ENCODE assay signal across 9 cellular contexts in the genomic region with DNA sequence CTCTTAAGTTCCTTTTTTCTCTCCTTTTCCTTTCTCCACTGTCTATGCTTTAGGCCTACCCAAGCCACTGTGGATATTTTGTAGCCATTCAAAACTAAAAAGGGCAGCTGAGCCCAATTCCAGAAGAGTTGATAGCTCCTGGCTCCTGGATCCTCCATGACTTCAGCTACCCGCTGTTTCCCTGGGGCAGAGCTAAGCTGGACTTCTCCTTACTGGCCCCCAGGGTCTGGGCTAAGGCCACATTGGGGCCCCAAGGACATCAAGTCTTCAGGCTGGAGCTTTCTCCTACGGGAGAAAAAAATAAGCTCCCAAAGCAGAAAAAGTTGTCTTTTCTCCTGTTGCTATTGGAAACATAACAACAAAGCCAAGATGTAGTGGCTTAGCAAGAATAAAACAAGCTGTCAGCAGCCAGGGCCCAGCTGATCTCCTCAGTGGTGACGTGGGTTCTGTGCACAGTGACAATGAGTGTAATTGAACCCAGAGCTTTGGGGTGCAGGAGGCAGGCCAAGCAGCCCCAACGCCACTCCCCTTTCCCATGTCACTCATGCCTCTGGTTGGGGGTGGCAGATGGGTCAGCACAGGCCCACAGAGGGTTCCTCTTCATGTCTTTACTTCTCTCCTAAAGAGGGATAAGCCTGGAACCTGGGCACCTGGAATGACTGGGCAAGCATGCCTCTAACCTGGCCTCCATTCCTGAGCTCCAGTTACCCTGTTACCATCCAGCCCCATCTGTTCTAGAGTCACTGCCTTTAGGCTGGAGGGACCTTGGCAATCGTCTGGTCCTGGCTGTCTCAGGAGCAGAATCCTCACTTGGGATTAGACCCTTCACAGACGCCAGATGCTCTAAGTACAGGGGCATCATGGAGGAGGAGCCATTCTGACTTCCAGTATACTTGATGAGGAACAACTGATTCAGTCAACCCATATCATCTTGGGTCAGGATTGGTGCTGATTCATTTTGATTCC.
DNase-seq lines count a peak whose midpoint lies in the region; ATAC-seq and TF ChIP-seq lines count a peak whose summit lies in the region.
"Had no signal": no experiment of that assay in that cellular context is flagged by ENCODE, and none has a peak within 500 bp of the region (broad histone marks: within the 10 kb centered on the region; RNA-seq: fewer than 3 reads in every experiment).

No MANE protein-coding gene starts in this region.

- H3K4me1 ChIP-seq in endodermal cell (ENCODE audit: control insufficient read depth, insufficient read depth, low read length) (peaks cover 4% of the 10 kb centered on the region), transverse colon (peaks cover 0 to 7% (median 0%) of the 10 kb centered on the region in 4 donors)

- no peak for ATAC-seq in T-cell (replicated peaks in 1 of 4)
- ATAC-seq in HG02678 (IDR thresholded peaks at IDR 0.05; ENCODE audit: unreplicated experiment), result no peak
- ATAC-seq in GM21619 (IDR thresholded peaks at IDR 0.05; ENCODE audit: unreplicated experiment), result no peak
- ATAC-seq: left colon had no signal

- TF ChIP-seq CTCF in endodermal cell (conservative IDR thresholded peaks at IDR 0.05), result no peak
- no peak for TF ChIP-seq CTCF in transverse colon (IDR thresholded peaks at IDR 0.05)

- H3K27me3 ChIP-seq in endodermal cell (ENCODE audit: control insufficient read depth, insufficient read depth, low read length, poor library complexity, severe bottlenecking) (no peaks in the 10 kb centered on the region), transverse colon (no peaks in the 10 kb centered on the region)

- H3K4me3 Mint-ChIP-seq in endodermal cell, result no peak overlapping the region
- H3K4me3 Mint-ChIP-seq in T-cell, result no peak overlapping the region

- H3K27me3 Mint-ChIP-seq in endodermal cell (ENCODE audit: insufficient read depth) (peaks cover 2% of the 10 kb centered on the region), T-cell (no peaks in the 10 kb centered on the region)

- in situ Hi-C loops in transverse colon (cut with MboI; ENCODE audit: low pct_ligation_motif_present in 1 of 4, low pct_unique_long_range_greater_than_20kb in 1 of 4, low sequenced_read_pairs in 3 of 4), result no loop called here

- TF ChIP-seq EP300 in transverse colon (IDR thresholded peaks at IDR 0.05; ENCODE audit: low read depth), result no peak

- DNase-seq in NCI-H524 (lab: John Stamatoyannopoulos, UW), result peak; percentile 94 to 99
- peak; percentile 15 for DNase-seq in endodermal cell
- peak; percentile 8 for DNase-seq in midbrain (lab: John Stamatoyannopoulos, UW)
- DNase-seq in transverse colon, result no peak
- no peak for DNase-seq in T-cell
- DNase-seq: left colon, NCI-H1417 had no signal

- POLR2A ChIA-PET in T-cell (lab: Charles Lee), result no interaction called here

- CTCF ChIA-PET in T-cell (lab: Charles Lee), result no interaction called here

- H3K4me3 ChIP-seq in endodermal cell (ENCODE audit: low read length) (no peak overlapping the region), transverse colon (no peak overlapping the region)

- no peak overlapping the region for H3K9ac ChIP-seq in endodermal cell (ENCODE audit: extremely low read depth, low read length, poor library complexity, severe bottlenecking)

- peaks cover 3% of the 10 kb centered on the region for H3K36me3 Mint-ChIP-seq in endodermal cell (ENCODE audit: low read depth)
- H3K36me3 Mint-ChIP-seq in T-cell, result peaks cover 13% of the 10 kb centered on the region

- no peak overlapping the region for H3K27ac Mint-ChIP-seq in endodermal cell
- H3K27ac Mint-ChIP-seq in T-cell, result no peak overlapping the region

- H3K9me3 Mint-ChIP-seq in endodermal cell (peaks cover 22% of the 10 kb centered on the region), T-cell (peaks cover 9 to 19% (median 17%) of the 10 kb centered on the region in 3 donors)

- H3K9me3 ChIP-seq in endodermal cell (ENCODE audit: control insufficient read depth, low read length) (peaks cover 21% of the 10 kb centered on the region), transverse colon (peaks cover 14 to 16% of the 10 kb centered on the region in 2 donors)

- H3K4me1 Mint-ChIP-seq in endodermal cell (peaks cover 5% of the 10 kb centered on the region), T-cell (peaks cover 3 to 24% (median 7%) of the 10 kb centered on the region in 3 donors)

- no peak overlapping the region for H3K27ac ChIP-seq in endodermal cell (ENCODE audit: low read depth, low read length)
- peak overlapping the region; percentile 46 to 62 (median 56) for H3K27ac ChIP-seq in transverse colon

- intact Hi-C loops in transverse colon (cut with DNase I; ENCODE audit: low total_unique reads), result no loop called here

- no peaks in the 10 kb centered on the region for H3K36me3 ChIP-seq in endodermal cell (ENCODE audit: control insufficient read depth, insufficient read depth, low read length)
- H3K36me3 ChIP-seq in transverse colon, result no peaks in the 10 kb centered on the region

- no peak for TF ChIP-seq POLR2A in transverse colon (IDR thresholded peaks at IDR 0.05)

- WGBS in endodermal cell (ENCODE audit: insufficient coverage in 1 of 2, insufficient read length in 1 of 2), 2 experiments, result 79 to 81% methylated on average over 5 to 6 of the region's 6 CpGs
- WGBS in transverse colon (ENCODE audit: low coverage in 1 of 2), 2 donors, result 72% methylated on average over 6 of the region's 6 CpGs; no CpG with 5 or more reads in 1 of the 2 donors

Comparison
In these comparisons a context has a peak if more than half of its experiments do, and no peak if none do; other contexts are left out.
1. DNase-seq: peak in NCI-H524 (2 of 2), endodermal cell (single experiment) and midbrain (single experiment); none in transverse colon (single experiment) and T-cell (0 of 34).